Comparison of ENCODE assay signal across 1 cellular context in genomic region chr15:62462268-62462667, GRCh38.
TF ChIP-seq lines count a peak whose summit lies in the region.

No MANE protein-coding gene starts in this region.

TF ChIP-seq in IMR-90, 13 proteins besides CTCF, POLR2A, EP300 and RAD21:
- TF ChIP-seq CHD1 (IDR thresholded peaks at IDR 0.05; ENCODE audit: low read depth, low read length) (no peak), CEBPB (IDR thresholded peaks at IDR 0.05; ENCODE audit: low read depth, low read length) (no peak), ELK1 (IDR thresholded peaks at IDR 0.05; ENCODE audit: borderline replicate concordance, low read depth, low read length) (no peak), RCOR1 (IDR thresholded peaks at IDR 0.05; ENCODE audit: insufficient replicate concordance, low read length) (no peak), NFE2L2 (IDR thresholded peaks at IDR 0.05; ENCODE audit: low read depth, low read length) (no peak)
